25 cellular contexts compared by ENCODE assay signal in the genomic region with DNA sequence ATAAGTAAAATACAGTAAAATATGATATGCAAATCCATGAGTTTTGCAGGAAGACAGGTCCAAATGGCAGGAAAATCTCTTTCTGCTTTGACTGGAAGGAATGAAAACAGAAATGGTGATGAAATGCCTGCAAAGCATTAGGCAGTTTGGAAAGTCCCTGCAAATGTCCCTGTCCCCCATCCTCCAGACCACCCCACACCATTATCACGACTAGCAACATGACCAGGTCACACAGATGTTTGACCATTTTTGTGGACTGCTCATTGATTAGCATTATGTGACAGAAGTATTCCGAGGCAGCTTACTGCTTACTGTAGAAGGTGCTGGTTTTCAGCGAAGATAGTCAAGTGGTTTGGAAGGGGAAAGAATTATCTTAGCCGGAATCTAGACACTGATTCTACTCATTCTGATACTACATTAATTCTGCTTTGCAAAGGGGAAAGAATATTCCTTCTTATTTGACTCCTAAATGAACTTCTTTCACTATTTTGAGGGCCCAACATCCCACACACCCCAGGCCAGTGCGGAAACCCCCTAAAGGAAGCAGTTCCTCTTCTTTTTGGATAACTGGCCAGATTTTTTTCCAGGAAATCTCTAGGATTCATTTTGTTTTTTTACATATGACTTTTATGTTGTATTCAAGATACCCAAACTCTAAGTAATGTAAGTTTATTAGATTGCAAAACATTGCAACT.
"Had no signal": no experiment of that assay in that cellular context is flagged by ENCODE, and none has a peak within 500 bp of the region (broad histone marks: within the 10 kb centered on the region; RNA-seq: fewer than 3 reads in every experiment).

No MANE protein-coding gene starts in this region.

- H3K36me3 Mint-ChIP-seq: activated naive CD4-positive, alpha-beta T cell treated with anti-CD3 and anti-CD28 coated beads, Interleukin-2, amount 50 U/mL, for 24 hours had no signal

- H3K36me3 ChIP-seq: ascending aorta, MG63, Peyer's patch, SJSA1 had no signal

- H3K4me1 Mint-ChIP-seq: activated naive CD4-positive, alpha-beta T cell treated with anti-CD3 and anti-CD28 coated beads, Interleukin-2, amount 50 U/mL, for 24 hours had no signal

- H3K27me3 ChIP-seq: ascending aorta, body of pancreas, Peyer's patch had no signal

- ATAC-seq: activated CD4-positive, CD25-positive, alpha-beta regulatory T cell treated with anti-CD3 and anti-CD28 coated beads, Interleukin-2, amount 50 U/mL, for 24 hours; activated CD8-positive, alpha-beta T cell treated with anti-CD3 and anti-CD28 coated beads, Interleukin-2, amount 10 ng/mL, durations not matched to agents 7 days and 5 days; body of pancreas; SK-N-SH treated with all-trans-retinoic acid at 6 μM for 48 hours had no signal

- H3K27ac Mint-ChIP-seq: activated CD8-positive, alpha-beta T cell treated with anti-CD3 and anti-CD28 coated beads, Interleukin-2, amount 10 ng/mL, durations not matched to agents 7 days and 5 days; activated naive CD4-positive, alpha-beta T cell treated with anti-CD3 and anti-CD28 coated beads, Interleukin-2, amount 50 U/mL, for 24 hours; activated T-cell treated with anti-CD3 and anti-CD28 coated beads, Interleukin-2, amount 50 U/mL, for 24 hours; activated T-helper 1 cell treated with anti-CD3 and anti-CD28 coated beads, Interleukin-12 subunit alpha, Interleukin-12 subunit beta, Interleukin-2, Interleukin-4 antibody, amounts not matched to agents 30 ng/mL and 10 ng/mL and 1 ng/mL, durations not matched to agents 14 hours and 24 hours and 36 hours; T-helper 1 cell treated with Interleukin-12 subunit alpha and Interleukin-12 subunit beta and Interleukin-4 antibody, amounts not matched to agents 30 μg/mL and 1 μg/mL, for 36 hours had no signal

- H3K4me3 Mint-ChIP-seq: activated CD8-positive, alpha-beta T cell treated with anti-CD3 and anti-CD28 coated beads, Interleukin-2, amount 10 ng/mL, durations not matched to agents 7 days and 5 days; activated naive CD4-positive, alpha-beta T cell treated with anti-CD3 and anti-CD28 coated beads, Interleukin-2, amount 50 U/mL, for 24 hours; activated T-cell treated with anti-CD3 and anti-CD28 coated beads, Interleukin-2, amount 50 U/mL, for 24 hours; activated T-helper 1 cell treated with anti-CD3 and anti-CD28 coated beads, Interleukin-12 subunit alpha, Interleukin-12 subunit beta, Interleukin-2, Interleukin-4 antibody, amounts not matched to agents 30 ng/mL and 10 ng/mL and 1 ng/mL, durations not matched to agents 14 hours and 24 hours and 36 hours; T-helper 1 cell treated with Interleukin-12 subunit alpha and Interleukin-12 subunit beta and Interleukin-4 antibody, amounts not matched to agents 30 μg/mL and 1 μg/mL, for 36 hours had no signal

- DNase-seq: activated CD4-positive, alpha-beta T cell treated with anti-CD3 and anti-CD28 coated beads for 4 hours; activated CD8-positive, alpha-beta T cell treated with anti-CD3 and anti-CD28 coated beads, Interleukin-2, amount 10 ng/mL, durations not matched to agents 7 days and 5 days; activated effector memory CD4-positive, alpha-beta T cell treated with Interleukin-2 at 50 U/mL for 16 hours; activated naive CD4-positive, alpha-beta T cell; activated T-cell treated with anti-CD3 and anti-CD28 coated beads, Interleukin-2, amount 50 U/mL, for 24 hours; amniotic stem cell; body of pancreas; central memory CD4-positive, alpha-beta T cell; MG63; NCI-H1105; NCI-H1436; NCI-H1694 treated with DMSO at 0.1 percent for 48 hours; NCI-H2029 treated with DMSO at 0.1 percent for 48 hours; NCI-H510A treated with DMSO at 0.1 percent for 48 hours; NK-92 treated with Interleukin-12 subunit alpha and Interleukin-12 subunit beta, amount 100 ng/mL, for 24 hours; Peyer's patch; Right ventricle myocardium superior had no signal

- H3K4me3 ChIP-seq: ascending aorta, body of pancreas, coronary artery, MG63, Peyer's patch, SJSA1 had no signal

- H3K9me3 Mint-ChIP-seq: activated naive CD4-positive, alpha-beta T cell treated with anti-CD3 and anti-CD28 coated beads, Interleukin-2, amount 50 U/mL, for 24 hours; activated T-cell treated with anti-CD3 and anti-CD28 coated beads, Interleukin-2, amount 50 U/mL, for 24 hours; activated T-helper 1 cell treated with anti-CD3 and anti-CD28 coated beads, Interleukin-12 subunit alpha, Interleukin-12 subunit beta, Interleukin-2, Interleukin-4 antibody, amounts not matched to agents 30 ng/mL and 10 ng/mL and 1 ng/mL, durations not matched to agents 14 hours and 24 hours and 36 hours; T-helper 1 cell treated with Interleukin-12 subunit alpha and Interleukin-12 subunit beta and Interleukin-4 antibody, amounts not matched to agents 30 μg/mL and 1 μg/mL, for 36 hours had no signal
